7 cellular contexts compared by ENCODE assay signal in the genomic region with DNA sequence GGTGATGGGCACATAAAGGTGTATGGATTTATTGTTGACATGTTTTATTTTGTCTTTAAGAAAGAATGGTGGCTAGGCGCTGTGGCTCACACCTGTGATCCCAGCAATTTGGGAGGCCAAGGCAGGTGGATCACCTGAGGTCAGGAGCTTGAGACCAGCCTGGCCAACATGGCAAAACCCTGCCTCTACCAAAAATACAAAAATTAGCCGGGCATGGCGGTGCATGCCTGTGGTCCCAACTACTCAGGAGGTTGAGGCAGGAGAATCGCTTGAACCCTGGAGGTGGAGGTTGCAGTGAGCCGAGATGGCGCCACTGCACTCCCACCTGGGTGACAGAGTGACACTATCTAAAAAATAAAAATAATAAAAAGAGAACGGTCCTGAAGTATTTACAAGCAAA. TPM values are rescaled to one million over a fixed set of nuclear protein-coding genes. Genes with fewer than 3 reads are reported as not detected.
"Had no signal": no experiment of that assay in that cellular context is flagged by ENCODE, and none has a peak within 500 bp of the region (broad histone marks: within the 10 kb centered on the region; RNA-seq: fewer than 3 reads in every experiment).

No MANE protein-coding gene starts in this region.

RNA-seq across cellular contexts. Expression of a gene that starts 30.1 kb away (rescaled TPM):
- total RNA-seq: mammary epithelial cell, neural crest cell, osteoblast, right cardiac atrium, spleen, temporal lobe, tibial nerve had no signal
